Comparison of ENCODE assay signal across 1 cellular context in the genomic region with DNA sequence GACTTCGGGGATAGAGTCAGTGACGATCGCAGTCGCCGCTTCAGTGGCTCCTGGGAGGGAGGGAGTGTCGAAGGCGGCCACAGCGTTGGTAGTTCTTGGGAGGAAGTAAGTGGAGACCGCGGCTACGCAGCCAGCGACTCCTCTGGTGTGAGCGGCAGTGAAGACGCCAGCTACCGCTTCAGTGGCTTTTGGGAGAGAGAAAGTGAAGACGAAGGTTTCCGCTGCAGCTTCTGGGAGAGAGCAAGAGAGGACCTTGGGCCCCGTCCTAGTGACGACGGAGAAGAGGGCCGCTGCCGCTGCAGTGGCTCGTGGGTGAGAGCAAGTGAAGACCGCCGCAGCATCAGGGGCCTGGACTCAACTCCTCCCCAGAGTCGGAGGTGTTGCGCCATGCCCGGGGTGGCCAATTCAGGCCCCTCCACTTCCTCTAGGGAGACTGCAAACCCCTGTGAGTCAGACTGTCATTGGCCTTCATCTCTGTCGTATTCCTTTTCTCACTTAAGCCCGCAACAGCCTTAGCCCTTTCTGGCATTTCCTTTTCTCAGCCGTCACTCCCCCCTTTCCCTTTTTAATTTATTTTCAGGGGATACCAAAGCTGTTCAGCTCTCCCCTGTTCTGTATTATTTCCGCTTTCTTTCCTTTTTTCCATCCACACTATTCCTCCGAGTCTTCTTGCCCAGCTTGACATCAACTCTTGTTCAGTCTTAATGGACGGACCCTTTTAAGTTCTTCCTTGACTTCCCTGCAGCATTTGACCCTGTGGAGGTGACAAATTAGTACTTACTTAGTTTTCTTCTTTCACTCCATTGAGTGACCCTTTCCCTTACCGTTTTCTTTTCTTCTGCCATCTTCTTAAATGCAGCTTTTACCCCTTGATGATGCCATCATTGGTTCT.
TF ChIP-seq lines count a peak whose summit lies in the region.

No MANE protein-coding gene starts in this region.

TF ChIP-seq in HEK293, 187 proteins besides CTCF, POLR2A, EP300 and RAD21 (continued from another document and continues in another):
- TF ChIP-seq ZSCAN4 (tag by site-specific recombination; IDR thresholded peaks at IDR 0.05) (no peak), ZNF175 (tag by site-specific recombination; IDR thresholded peaks at IDR 0.05) (no peak), ZXDB (tag by site-specific recombination; IDR thresholded peaks at IDR 0.05) (no peak; the same call in 1 of the 2 replicates), ZNF426 (tag by site-specific recombination; IDR thresholded peaks at IDR 0.05) (no peak), ZNF791 (tag by site-specific recombination; IDR thresholded peaks at IDR 0.05) (no peak), ZNF677 (tag by site-specific recombination; IDR thresholded peaks at IDR 0.05) (no peak), ZNF394 (tag by site-specific recombination; IDR thresholded peaks at IDR 0.05; ENCODE audit: borderline replicate concordance) (no peak), ZSCAN23 (tag by site-specific recombination; IDR thresholded peaks at IDR 0.05) (no peak), ZNF621 (tag by site-specific recombination; IDR thresholded peaks at IDR 0.05) (no peak), ZNF501 (tag by site-specific recombination; IDR thresholded peaks at IDR 0.05) (peak; percentile 27; the same call in 1 of the 2 replicates), TRIM28 (IDR thresholded peaks at IDR 0.05; ENCODE audit: borderline replicate concordance, low read length) (no peak), ZNF391 (tag by site-specific recombination; IDR thresholded peaks at IDR 0.05; ENCODE audit: borderline replicate concordance, low read depth) (no peak), KLF8 (tag by site-specific recombination; IDR thresholded peaks at IDR 0.05) (no peak; the same call in 1 of the 2 replicates), ZNF239 (tag by site-specific recombination; IDR thresholded peaks at IDR 0.05) (no peak), ZBTB1 (tag by site-specific recombination; IDR thresholded peaks at IDR 0.05) (no peak), ZNF274 (IDR thresholded peaks at IDR 0.05; ENCODE audit: low read length) (no peak), ZNF274 (tag by site-specific recombination; IDR thresholded peaks at IDR 0.05; ENCODE audit: borderline replicate concordance) (no peak), ZNF776 (tag by site-specific recombination; IDR thresholded peaks at IDR 0.05; ENCODE audit: borderline replicate concordance) (no peak), ZBTB17 (tag by site-specific recombination; IDR thresholded peaks at IDR 0.05) (0 out of 2 replicates have a peak, but pooled peaks have one; percentile 25), ZNF76 (tag by site-specific recombination; IDR thresholded peaks at IDR 0.05; ENCODE audit: borderline replicate concordance, low read depth) (peak; percentile 60; the same call in 1 of the 2 replicates), ZNF707 (tag by site-specific recombination; IDR thresholded peaks at IDR 0.05) (no peak), EGR2 (tag by site-specific recombination; IDR thresholded peaks at IDR 0.05; ENCODE audit: low read depth) (no peak), ZNF785 (tag by site-specific recombination; IDR thresholded peaks at IDR 0.05) (no peak), ZNF114 (tag by site-specific recombination; IDR thresholded peaks at IDR 0.05) (no peak), ZNF560 (tag by site-specific recombination; IDR thresholded peaks at IDR 0.05; ENCODE audit: borderline replicate concordance) (no peak), ZNF747 (tag by site-specific recombination; IDR thresholded peaks at IDR 0.05) (no peak), ZBTB6 (tag by site-specific recombination; IDR thresholded peaks at IDR 0.05) (no peak), ZNF292 (tag by site-specific recombination; IDR thresholded peaks at IDR 0.05; ENCODE audit: borderline replicate concordance, low read depth) (no peak), ZNF211 (tag by site-specific recombination; IDR thresholded peaks at IDR 0.05; ENCODE audit: low read depth) (no peak), ZNF138 (tag by site-specific recombination; IDR thresholded peaks at IDR 0.05; ENCODE audit: borderline replicate concordance) (no peak), YY2 (tag by site-specific recombination; IDR thresholded peaks at IDR 0.05) (no peak), KLF7 (tag by site-specific recombination; IDR thresholded peaks at IDR 0.05; ENCODE audit: borderline replicate concordance) (no peak), ZNF184 (tag by site-specific recombination; IDR thresholded peaks at IDR 0.05) (no peak), ZBTB21 (tag by site-specific recombination; IDR thresholded peaks at IDR 0.05) (no peak), ZNF664 (tag by site-specific recombination; IDR thresholded peaks at IDR 0.05) (no peak), ZNF398 (tag by site-specific recombination; IDR thresholded peaks at IDR 0.05) (no peak), ZNF830 (tag by site-specific recombination; IDR thresholded peaks at IDR 0.05; ENCODE audit: low read depth) (no peak), ZNF513 (tag by site-specific recombination; IDR thresholded peaks at IDR 0.05) (peak; percentile 66), ZNF404 (tag by site-specific recombination; IDR thresholded peaks at IDR 0.05) (no peak), ZNF19 (tag by site-specific recombination; IDR thresholded peaks at IDR 0.05; ENCODE audit: low read depth) (no peak), ZNF121 (tag by site-specific recombination; IDR thresholded peaks at IDR 0.05) (no peak), ZSCAN16 (tag by site-specific recombination; IDR thresholded peaks at IDR 0.05) (no peak), GFI1B (tag by site-specific recombination; IDR thresholded peaks at IDR 0.05) (no peak), ZFP41 (tag by site-specific recombination; IDR thresholded peaks at IDR 0.05; ENCODE audit: borderline replicate concordance) (no peak)
- TF ChIP-seq, protein P1, sequence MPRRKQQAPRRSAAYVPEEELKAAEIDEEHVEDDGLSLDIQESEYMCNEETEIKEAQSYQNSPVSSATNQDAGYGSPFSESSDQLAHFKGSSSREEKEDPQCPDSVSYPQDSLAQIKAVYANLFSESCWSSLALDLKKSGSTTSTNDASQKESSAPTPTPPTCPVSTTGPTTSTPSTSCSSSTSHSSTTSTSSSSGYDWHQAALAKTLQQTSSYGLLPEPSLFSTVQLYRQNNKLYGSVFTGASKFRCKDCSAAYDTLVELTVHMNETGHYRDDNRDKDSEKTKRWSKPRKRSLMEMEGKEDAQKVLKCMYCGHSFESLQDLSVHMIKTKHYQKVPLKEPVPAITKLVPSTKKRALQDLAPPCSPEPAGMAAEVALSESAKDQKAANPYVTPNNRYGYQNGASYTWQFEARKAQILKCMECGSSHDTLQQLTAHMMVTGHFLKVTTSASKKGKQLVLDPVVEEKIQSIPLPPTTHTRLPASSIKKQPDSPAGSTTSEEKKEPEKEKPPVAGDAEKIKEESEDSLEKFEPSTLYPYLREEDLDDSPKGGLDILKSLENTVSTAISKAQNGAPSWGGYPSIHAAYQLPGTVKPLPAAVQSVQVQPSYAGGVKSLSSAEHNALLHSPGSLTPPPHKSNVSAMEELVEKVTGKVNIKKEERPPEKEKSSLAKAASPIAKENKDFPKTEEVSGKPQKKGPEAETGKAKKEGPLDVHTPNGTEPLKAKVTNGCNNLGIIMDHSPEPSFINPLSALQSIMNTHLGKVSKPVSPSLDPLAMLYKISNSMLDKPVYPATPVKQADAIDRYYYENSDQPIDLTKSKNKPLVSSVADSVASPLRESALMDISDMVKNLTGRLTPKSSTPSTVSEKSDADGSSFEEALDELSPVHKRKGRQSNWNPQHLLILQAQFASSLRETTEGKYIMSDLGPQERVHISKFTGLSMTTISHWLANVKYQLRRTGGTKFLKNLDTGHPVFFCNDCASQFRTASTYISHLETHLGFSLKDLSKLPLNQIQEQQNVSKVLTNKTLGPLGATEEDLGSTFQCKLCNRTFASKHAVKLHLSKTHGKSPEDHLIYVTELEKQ (tag by site-specific recombination; IDR thresholded peaks at IDR 0.05; ENCODE audit: borderline replicate concordance) = no peak
- TF ChIP-seq, protein P2, sequence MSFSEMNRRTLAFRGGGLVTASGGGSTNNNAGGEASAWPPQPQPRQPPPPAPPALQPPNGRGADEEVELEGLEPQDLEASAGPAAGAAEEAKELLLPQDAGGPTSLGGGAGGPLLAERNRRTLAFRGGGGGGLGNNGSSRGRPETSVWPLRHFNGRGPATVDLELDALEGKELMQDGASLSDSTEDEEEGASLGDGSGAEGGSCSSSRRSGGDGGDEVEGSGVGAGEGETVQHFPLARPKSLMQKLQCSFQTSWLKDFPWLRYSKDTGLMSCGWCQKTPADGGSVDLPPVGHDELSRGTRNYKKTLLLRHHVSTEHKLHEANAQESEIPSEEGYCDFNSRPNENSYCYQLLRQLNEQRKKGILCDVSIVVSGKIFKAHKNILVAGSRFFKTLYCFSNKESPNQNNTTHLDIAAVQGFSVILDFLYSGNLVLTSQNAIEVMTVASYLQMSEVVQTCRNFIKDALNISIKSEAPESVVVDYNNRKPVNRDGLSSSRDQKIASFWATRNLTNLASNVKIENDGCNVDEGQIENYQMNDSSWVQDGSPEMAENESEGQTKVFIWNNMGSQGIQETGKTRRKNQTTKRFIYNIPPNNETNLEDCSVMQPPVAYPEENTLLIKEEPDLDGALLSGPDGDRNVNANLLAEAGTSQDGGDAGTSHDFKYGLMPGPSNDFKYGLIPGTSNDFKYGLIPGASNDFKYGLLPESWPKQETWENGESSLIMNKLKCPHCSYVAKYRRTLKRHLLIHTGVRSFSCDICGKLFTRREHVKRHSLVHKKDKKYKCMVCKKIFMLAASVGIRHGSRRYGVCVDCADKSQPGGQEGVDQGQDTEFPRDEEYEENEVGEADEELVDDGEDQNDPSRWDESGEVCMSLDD (tag by site-specific recombination; IDR thresholded peaks at IDR 0.05) = no peak
- TF ChIP-seq, protein P3, sequence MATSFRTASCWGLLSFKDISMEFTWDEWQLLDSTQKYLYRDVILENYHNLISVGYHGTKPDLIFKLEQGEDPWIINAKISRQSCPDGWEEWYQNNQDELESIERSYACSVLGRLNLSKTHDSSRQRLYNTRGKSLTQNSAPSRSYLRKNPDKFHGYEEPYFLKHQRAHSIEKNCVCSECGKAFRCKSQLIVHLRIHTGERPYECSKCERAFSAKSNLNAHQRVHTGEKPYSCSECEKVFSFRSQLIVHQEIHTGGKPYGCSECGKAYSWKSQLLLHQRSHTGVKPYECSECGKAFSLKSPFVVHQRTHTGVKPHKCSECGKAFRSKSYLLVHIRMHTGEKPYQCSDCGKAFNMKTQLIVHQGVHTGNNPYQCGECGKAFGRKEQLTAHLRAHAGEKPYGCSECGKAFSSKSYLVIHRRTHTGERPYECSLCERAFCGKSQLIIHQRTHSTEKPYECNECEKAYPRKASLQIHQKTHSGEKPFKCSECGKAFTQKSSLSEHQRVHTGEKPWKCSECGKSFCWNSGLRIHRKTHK (tag by site-specific recombination; IDR thresholded peaks at IDR 0.05) = no peak
- TF ChIP-seq, protein P4, sequence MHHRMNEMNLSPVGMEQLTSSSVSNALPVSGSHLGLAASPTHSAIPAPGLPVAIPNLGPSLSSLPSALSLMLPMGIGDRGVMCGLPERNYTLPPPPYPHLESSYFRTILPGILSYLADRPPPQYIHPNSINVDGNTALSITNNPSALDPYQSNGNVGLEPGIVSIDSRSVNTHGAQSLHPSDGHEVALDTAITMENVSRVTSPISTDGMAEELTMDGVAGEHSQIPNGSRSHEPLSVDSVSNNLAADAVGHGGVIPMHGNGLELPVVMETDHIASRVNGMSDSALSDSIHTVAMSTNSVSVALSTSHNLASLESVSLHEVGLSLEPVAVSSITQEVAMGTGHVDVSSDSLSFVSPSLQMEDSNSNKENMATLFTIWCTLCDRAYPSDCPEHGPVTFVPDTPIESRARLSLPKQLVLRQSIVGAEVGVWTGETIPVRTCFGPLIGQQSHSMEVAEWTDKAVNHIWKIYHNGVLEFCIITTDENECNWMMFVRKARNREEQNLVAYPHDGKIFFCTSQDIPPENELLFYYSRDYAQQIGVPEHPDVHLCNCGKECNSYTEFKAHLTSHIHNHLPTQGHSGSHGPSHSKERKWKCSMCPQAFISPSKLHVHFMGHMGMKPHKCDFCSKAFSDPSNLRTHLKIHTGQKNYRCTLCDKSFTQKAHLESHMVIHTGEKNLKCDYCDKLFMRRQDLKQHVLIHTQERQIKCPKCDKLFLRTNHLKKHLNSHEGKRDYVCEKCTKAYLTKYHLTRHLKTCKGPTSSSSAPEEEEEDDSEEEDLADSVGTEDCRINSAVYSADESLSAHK (tag by site-specific recombination; IDR thresholded peaks at IDR 0.05) = no peak
